Comparison of ENCODE assay signal across 19 cellular contexts in genomic region chr13:105513448-105513847, GRCh38. TPM values are rescaled to one million over a fixed set of nuclear protein-coding genes. Genes with fewer than 3 reads are reported as not detected.
DNase-seq lines count a peak whose midpoint lies in the region; ATAC-seq and TF ChIP-seq lines count a peak whose summit lies in the region.
"Had no signal": no experiment of that assay in that cellular context is flagged by ENCODE, and none has a peak within 500 bp of the region (broad histone marks: within the 10 kb centered on the region; RNA-seq: fewer than 3 reads in every experiment).

No MANE protein-coding gene starts in this region.

- no peaks in the 10 kb centered on the region for H3K27me3 Mint-ChIP-seq in effector memory CD8-positive, alpha-beta T cell

- peaks cover 0 to 5% of the 10 kb centered on the region in 2 donors for H3K9me3 Mint-ChIP-seq in effector memory CD8-positive, alpha-beta T cell
- H3K9me3 Mint-ChIP-seq: CD8-positive, alpha-beta T cell had no signal

- no peaks in the 10 kb centered on the region for H3K36me3 Mint-ChIP-seq in effector memory CD8-positive, alpha-beta T cell (ENCODE audit: insufficient read depth)
- H3K36me3 Mint-ChIP-seq: CD8-positive, alpha-beta T cell had no signal

- no peak for ATAC-seq in HG03025 (IDR thresholded peaks at IDR 0.05; ENCODE audit: low FRiP score, unreplicated experiment)
- ATAC-seq in effector memory CD8-positive, alpha-beta T cell (replicated peaks), result no peak
- ATAC-seq: CD8-positive, alpha-beta T cell; K562 had no signal

- no peak overlapping the region for H3K27ac Mint-ChIP-seq in effector memory CD8-positive, alpha-beta T cell
- H3K27ac Mint-ChIP-seq: CD8-positive, alpha-beta T cell had no signal

- DNase-seq in DMS 273 (lab: John Stamatoyannopoulos, UW; ENCODE audit: unreplicated experiment) (peak; percentile 8), DMS 273 treated with DMSO at 0.1 percent for 48 hours (lab: John Stamatoyannopoulos, UW) (no peak), HT-29 (ENCODE audit: low spot score) (peak; percentile 18), SK-MEL-5 (ENCODE audit: low read depth, low spot score) (peak; percentile 6), epithelial cell of proximal tubule (ENCODE audit: low read depth) (no peak), mesenteric fat pad (ENCODE audit: low spot score) (no peak)
- no peak for DNase-seq in effector memory CD8-positive, alpha-beta T cell
- DNase-seq: CD8-positive, alpha-beta T cell; EL; NCI-H1092 treated with DMSO at 0.1 percent for 48 hours; NCI-H187; NCI-H345; NCI-H526; SW 1271 had no signal

- in situ Hi-C loops in SK-MEL-5 (cut with HindIII; ENCODE audit: low pct_unique_long_range_greater_than_20kb, low sequenced_read_pairs), result no loop called here

- peak; percentile 4 for TF ChIP-seq CTCF in epithelial cell of proximal tubule (conservative IDR thresholded peaks at IDR 0.05; ENCODE audit: low read depth, low read length)

- H3K4me1 Mint-ChIP-seq in effector memory CD8-positive, alpha-beta T cell (ENCODE audit: low read depth in 2 of 2), result no peaks in the 10 kb centered on the region

- H3K4me3 ChIP-seq in epithelial cell of proximal tubule (ENCODE audit: low read depth, low read length), result no peak overlapping the region
- H3K4me3 ChIP-seq: HAP-1, K562, SJSA1 had no signal

- H3K4me3 Mint-ChIP-seq in effector memory CD8-positive, alpha-beta T cell, result no peak overlapping the region
- H3K4me3 Mint-ChIP-seq: CD8-positive, alpha-beta T cell had no signal

RNA-seq across cellular contexts. Expression of gene DAOA, which starts 47.6 kb away (rescaled TPM):
- not detected in 2 replicates for total RNA-seq in HT-29 (2014; rRNA removed; shearing (Covaris generic))
- not detected in 2 replicates for total RNA-seq in SK-MEL-5 (2014; rRNA removed; shearing (Covaris generic))
- polyA plus RNA-seq in SK-MEL-5 (2015; cell fraction: cytosol; rRNA removed), result not detected in 2 replicates
- polyA plus RNA-seq in SK-MEL-5 (2015; cell fraction: nucleus; rRNA removed), result not detected in 2 replicates
- total RNA-seq in epithelial cell of proximal tubule, result not detected in 2 replicates
- not detected for total RNA-seq in mesenteric fat pad
- total RNA-seq: CD8-positive, alpha-beta T cell; K562; SJSA1 had no signal
- polyA plus RNA-seq: BJ, K562 had no signal

Comparison
In these comparisons a context has a peak if more than half of its experiments do, and no peak if none do; other contexts are left out.
1. DNase-seq: peak in DMS 273 (single experiment), HT-29 (single experiment) and SK-MEL-5 (single experiment); none in DMS 273 treated with DMSO at 0.1 percent for 48 hours (single experiment), epithelial cell of proximal tubule (single experiment), effector memory CD8-positive, alpha-beta T cell (0 of 3) and mesenteric fat pad (single experiment).